In the genomic region with DNA sequence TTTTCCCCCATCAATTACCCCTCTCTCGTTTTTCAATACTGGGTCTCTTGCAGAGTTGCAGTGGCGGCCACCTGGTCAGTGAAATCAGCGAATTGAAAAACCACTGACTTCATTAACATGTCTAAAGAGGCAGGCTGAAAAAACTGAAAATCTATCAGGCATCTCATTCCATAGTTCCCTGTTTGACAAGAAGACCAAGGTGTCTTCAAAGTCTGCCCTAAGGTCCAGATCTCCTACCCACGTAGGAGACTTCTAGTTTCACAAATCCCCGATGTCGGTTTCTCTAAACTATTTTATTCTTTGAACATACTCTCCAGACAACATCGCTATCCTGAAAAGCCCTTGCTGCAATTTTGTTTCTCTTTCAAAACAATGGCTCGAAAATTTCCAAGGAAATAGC, we compare ENCODE assay signal across 8 cellular contexts. TPM values are rescaled to one million over a fixed set of nuclear protein-coding genes. Genes with fewer than 3 reads are reported as not detected.
DNase-seq lines count a peak whose midpoint lies in the region; ATAC-seq and TF ChIP-seq lines count a peak whose summit lies in the region.

No MANE protein-coding gene starts in this region.

- peak overlapping the region; percentile 18 for H3K4me3 ChIP-seq in hepatocyte

- no peaks in the 10 kb centered on the region for H3K27me3 ChIP-seq in hepatocyte

- 10% methylated on average over 8 of the region's 8 CpGs for WGBS in hepatocyte (ENCODE audit: low lambda C conversion rate, missing lambda C conversion rate)

- peak overlapping the region; percentile 75 for H3K4me2 ChIP-seq in hepatocyte

- peak overlapping the region; percentile 94 for H3K27ac Mint-ChIP-seq in T-helper 17 cell
- peak overlapping the region; percentile 94 for H3K27ac Mint-ChIP-seq in stimulated activated memory B cell treated with anti-CD40 and anti-IgM and Interleukin-4, amounts not matched to agents 10 μg/mL and 1 μg/mL and 100 μg/mL, for 72 hours

- H3K4me1 Mint-ChIP-seq in T-helper 17 cell: peaks cover 55% of the 10 kb centered on the region
- peaks cover 69% of the 10 kb centered on the region for H3K4me1 Mint-ChIP-seq in stimulated activated memory B cell treated with anti-CD40 and anti-IgM and Interleukin-4, amounts not matched to agents 10 μg/mL and 1 μg/mL and 100 μg/mL, for 72 hours

- H4K20me1 ChIP-seq in hepatocyte (ENCODE audit: insufficient read depth, poor library complexity, severe bottlenecking): peaks cover 28% of the 10 kb centered on the region

- peaks cover 8% of the 10 kb centered on the region for H3K36me3 Mint-ChIP-seq in T-helper 17 cell (ENCODE audit: low read depth)
- H3K36me3 Mint-ChIP-seq in stimulated activated memory B cell treated with anti-CD40 and anti-IgM and Interleukin-4, amounts not matched to agents 10 μg/mL and 1 μg/mL and 100 μg/mL, for 72 hours: peaks cover 45% of the 10 kb centered on the region

- ATAC-seq in T-helper 17 cell (no peak), HG02571 (IDR thresholded peaks at IDR 0.05; ENCODE audit: unreplicated experiment) (no peak)
- no peak for ATAC-seq in stimulated activated memory B cell treated with anti-CD40 and anti-IgM and Interleukin-4, amounts not matched to agents 10 μg/mL and 1 μg/mL and 100 μg/mL, for 72 hours

- H2AFZ ChIP-seq in hepatocyte: peak overlapping the region; percentile 43

- peak overlapping the region; percentile 96 for H3K4me3 Mint-ChIP-seq in T-helper 17 cell
- H3K4me3 Mint-ChIP-seq in stimulated activated memory B cell treated with anti-CD40 and anti-IgM and Interleukin-4, amounts not matched to agents 10 μg/mL and 1 μg/mL and 100 μg/mL, for 72 hours: peak overlapping the region; percentile 94

- H3K9me2 ChIP-seq in hepatocyte (replicated peaks; ENCODE audit: insufficient read depth): no peaks in the 10 kb centered on the region

- DNase-seq in NCI-H2107 treated with DMSO at 0.1 percent for 48 hours (lab: John Stamatoyannopoulos, UW; ENCODE audit: unreplicated experiment) (peak; percentile 47), NCI-H2107 (lab: John Stamatoyannopoulos, UW) (no peak), T-helper 17 cell (no peak), hepatocyte (ENCODE audit: low spot score) (no peak), NCI-H1048 (lab: John Stamatoyannopoulos, UW) (no peak), SW 1271 (lab: John Stamatoyannopoulos, UW) (no peak)

- peak overlapping the region; percentile 91 for H3K27ac ChIP-seq in hepatocyte

- H3K4me1 ChIP-seq in hepatocyte (ENCODE audit: insufficient read depth): peaks cover 13% of the 10 kb centered on the region

- no peaks in the 10 kb centered on the region for H3K9me3 Mint-ChIP-seq in stimulated activated memory B cell treated with anti-CD40 and anti-IgM and Interleukin-4, amounts not matched to agents 10 μg/mL and 1 μg/mL and 100 μg/mL, for 72 hours

- no peaks in the 10 kb centered on the region for H3K36me3 ChIP-seq in hepatocyte (replicated peaks; ENCODE audit: insufficient read depth, low read depth)

- no peaks in the 10 kb centered on the region for H3K27me3 Mint-ChIP-seq in T-helper 17 cell
- no peaks in the 10 kb centered on the region for H3K27me3 Mint-ChIP-seq in stimulated activated memory B cell treated with anti-CD40 and anti-IgM and Interleukin-4, amounts not matched to agents 10 μg/mL and 1 μg/mL and 100 μg/mL, for 72 hours

- H3K79me2 ChIP-seq in hepatocyte: peaks cover 53% of the 10 kb centered on the region

- no peaks in the 10 kb centered on the region for H3K9me3 ChIP-seq in T-helper 17 cell (ENCODE audit: control insufficient read depth, low read length, poor library complexity, severe bottlenecking)
- no peaks in the 10 kb centered on the region for H3K9me3 ChIP-seq in hepatocyte (ENCODE audit: low read depth)

- no peak for TF ChIP-seq CTCF in hepatocyte (IDR thresholded peaks at IDR 0.05; ENCODE audit: poor library complexity)

RNA-seq across cellular contexts. Expression of gene TUBB, which starts 0.8 kb away (rescaled TPM):
- 100 to 1,000 TPM; 104 to 108 TPM for total RNA-seq in T-helper 17 cell
- 460 and 470 TPM in 2 replicates for total RNA-seq in hepatocyte
- polyA plus RNA-seq in hepatocyte: 414 and 433 TPM in 2 replicates

RNA-seq across cellular contexts. Expression of gene MDC1, which starts 2.3 kb away (rescaled TPM):
- total RNA-seq in T-helper 17 cell (10 to 100 TPM; 37.4 to 46.5 TPM), hepatocyte (3.3 and 8.7 TPM in 2 replicates)
- 9.8 and 9.9 TPM in 2 replicates for polyA plus RNA-seq in hepatocyte

RNA-seq across cellular contexts. Expression of gene FLOT1, which starts 23.1 kb away (rescaled TPM):
- 10 to 100 TPM; 25.6 to 39.0 TPM for total RNA-seq in T-helper 17 cell
- total RNA-seq in hepatocyte: 93.5 and 103 TPM in 2 replicates
- 144 and 148 TPM in 2 replicates for polyA plus RNA-seq in hepatocyte

RNA-seq across cellular contexts. Expression of gene IER3, which starts 25.0 kb away (rescaled TPM):
- 10 to 100 TPM in 1 of 2 donors, 1 to 10 TPM in 1; 9.6 to 11.3 TPM for total RNA-seq in T-helper 17 cell
- total RNA-seq in hepatocyte: 173 and 193 TPM in 2 replicates
- 158 and 159 TPM in 2 replicates for polyA plus RNA-seq in hepatocyte

RNA-seq across cellular contexts. Expression of gene NRM, which starts 28.6 kb away (rescaled TPM):
- total RNA-seq in T-helper 17 cell (1 to 10 TPM; 4.7 to 5.6 TPM), hepatocyte (7.2 and 7.8 TPM in 2 replicates)
- polyA plus RNA-seq in hepatocyte: 17.2 and 21.0 TPM in 2 replicates
